Comparison of ENCODE assay signal across 15 cellular contexts in the genomic region with DNA sequence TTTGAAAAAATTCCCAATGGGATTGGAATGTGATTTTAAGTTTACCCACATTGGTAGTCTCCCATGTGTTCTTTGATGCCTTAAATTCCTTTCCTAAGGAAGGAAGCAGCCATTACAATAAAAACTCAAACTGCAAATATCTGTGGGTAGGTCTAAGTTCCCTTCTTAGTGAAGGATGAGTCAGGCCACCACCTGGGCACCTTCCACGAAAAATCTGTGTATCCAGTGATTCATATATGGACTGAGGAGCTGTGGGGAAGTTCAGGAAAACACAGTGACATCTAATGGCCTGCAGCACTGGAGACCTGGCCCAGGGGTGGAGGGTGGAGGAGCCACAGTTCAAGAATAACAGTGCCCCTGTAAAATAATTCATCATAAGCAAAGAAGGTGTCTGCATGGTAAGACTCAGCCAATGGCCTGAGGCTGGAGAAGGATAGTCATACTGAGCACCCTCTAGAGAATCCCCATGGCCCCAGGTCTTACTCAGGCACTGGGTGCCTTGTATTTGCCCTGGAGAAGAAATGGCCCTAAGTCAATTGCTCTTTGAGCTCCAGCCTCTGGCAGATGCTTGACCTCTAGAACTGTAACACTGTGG.
"Had no signal": no experiment of that assay in that cellular context is flagged by ENCODE, and none has a peak within 500 bp of the region (broad histone marks: within the 10 kb centered on the region; RNA-seq: fewer than 3 reads in every experiment).

No MANE protein-coding gene starts in this region.

- DNase-seq: activated CD4-positive, alpha-beta T cell treated with anti-CD3 and anti-CD28 coated beads, Interleukin-2, amount 50 U/mL, for 48 hours; activated CD8-positive, alpha-beta memory T cell treated with anti-CD3 and anti-CD28 coated beads, Interleukin-2, amount 10 ng/mL, durations not matched to agents 7 days and 5 days; activated naive CD4-positive, alpha-beta T cell treated with anti-CD3 and anti-CD28 coated beads for 36 hours; activated naive CD8-positive, alpha-beta T cell treated with anti-CD3 and anti-CD28 coated beads, Interleukin-2, amount 50 U/mL, for 24 hours; activated T-cell treated with anti-CD3 and anti-CD28 coated beads, Interleukin-2, amount 50 U/mL, for 1 hour; aorta; dorsolateral prefrontal cortex; left colon; midbrain; stimulated activated CD4-positive, alpha-beta T cell treated with anti-CD3 and anti-CD28 coated beads, Interleukin-1b, Interleukin-23, amount 100 ng/mL, for 48 hours had no signal

- H3K4me1 ChIP-seq: esophagus muscularis mucosa, prostate gland had no signal

- H3K36me3 ChIP-seq: esophagus muscularis mucosa, prostate gland had no signal

- ATAC-seq: activated CD8-positive, alpha-beta memory T cell treated with anti-CD3 and anti-CD28 coated beads, Interleukin-2, amount 10 ng/mL, durations not matched to agents 7 days and 5 days; activated naive CD8-positive, alpha-beta T cell treated with anti-CD3 and anti-CD28 coated beads, Interleukin-2, amount 50 U/mL, for 24 hours; left colon; sciatic nerve had no signal

- H3K9me3 ChIP-seq: esophagus muscularis mucosa, prostate gland had no signal

- H3K27ac ChIP-seq: dorsolateral prefrontal cortex, esophagus muscularis mucosa, prostate gland, VCaP had no signal

- H3K4me3 ChIP-seq: dorsolateral prefrontal cortex, esophagus muscularis mucosa, lung, prostate gland had no signal
